15 cellular contexts compared by ENCODE assay signal in the genomic region with DNA sequence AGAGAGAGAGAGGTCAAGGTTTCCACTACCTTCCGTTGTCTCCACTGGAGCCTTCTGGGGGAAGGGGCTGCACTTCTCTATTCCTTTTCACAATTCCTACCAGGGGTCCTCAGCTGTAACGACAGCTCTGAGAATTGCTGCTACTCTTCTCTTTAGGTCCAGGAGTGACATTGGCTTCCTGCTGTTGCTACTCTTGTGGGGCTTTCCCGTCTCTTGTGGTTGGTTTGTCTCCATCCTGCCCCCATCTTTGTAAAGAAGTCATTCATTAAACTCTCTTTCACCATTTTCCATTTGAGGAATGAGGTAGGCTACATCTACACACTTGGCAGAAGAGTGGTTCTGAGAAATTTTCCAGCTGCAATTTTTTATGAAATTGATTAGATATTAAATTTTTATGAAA.
"Had no signal": no experiment of that assay in that cellular context is flagged by ENCODE, and none has a peak within 500 bp of the region (broad histone marks: within the 10 kb centered on the region; RNA-seq: fewer than 3 reads in every experiment).

No MANE protein-coding gene starts in this region.

- H3K36me3 ChIP-seq: breast epithelium, sigmoid colon, suprapubic skin had no signal

- H3K27ac ChIP-seq: breast epithelium, hepatocyte, sigmoid colon, suprapubic skin had no signal

- H3K9me3 ChIP-seq: breast epithelium, sigmoid colon, suprapubic skin had no signal

- H3K4me3 ChIP-seq: breast epithelium, hepatocyte, sigmoid colon, suprapubic skin had no signal

- ATAC-seq: activated T-cell treated with anti-CD3 and anti-CD28 coated beads, Interleukin-2, amount 50 U/mL, for 72 hours; left ventricle myocardium superior; stimulated activated naive CD8-positive, alpha-beta T cell treated with anti-CD3 and anti-CD28 coated beads, Interleukin-15, Interleukin-2, amounts not matched to agents 100 U/mL and 50 U/mL, for 24 hours had no signal

- H2AFZ ChIP-seq: hepatocyte had no signal

- H3K27me3 ChIP-seq: breast epithelium, hepatocyte, sigmoid colon had no signal

- DNase-seq: activated CD4-positive, alpha-beta memory T cell treated with anti-CD3 and anti-CD28 coated beads for 36 hours; activated naive CD8-positive, alpha-beta T cell treated with anti-CD3 and anti-CD28 coated beads, Interleukin-2, amount 10 ng/mL, durations not matched to agents 7 days and 5 days; activated T-cell treated with anti-CD3 and anti-CD28 coated beads, Interleukin-2, amount 50 U/mL, for 72 hours; anterior cingulate cortex; endodermal cell; erythroblast; kidney; left ventricle myocardium superior; mesendoderm; sigmoid colon; stimulated activated CD4-positive, alpha-beta T cell treated with anti-CD3 and anti-CD28 coated beads, Interleukin-12 subunit alpha, Interleukin-12 subunit beta, amount 100 ng/mL, for 4 hours; stimulated activated naive CD8-positive, alpha-beta T cell treated with anti-CD3 and anti-CD28 coated beads, Interleukin-15, Interleukin-2, amounts not matched to agents 100 U/mL and 50 U/mL, for 24 hours had no signal

- H3K79me2 ChIP-seq: hepatocyte had no signal

- H3K4me2 ChIP-seq: hepatocyte had no signal

- H3K4me1 ChIP-seq: breast epithelium, sigmoid colon, suprapubic skin had no signal
